ENCODE assay signal across 8 cellular contexts in the genomic region with DNA sequence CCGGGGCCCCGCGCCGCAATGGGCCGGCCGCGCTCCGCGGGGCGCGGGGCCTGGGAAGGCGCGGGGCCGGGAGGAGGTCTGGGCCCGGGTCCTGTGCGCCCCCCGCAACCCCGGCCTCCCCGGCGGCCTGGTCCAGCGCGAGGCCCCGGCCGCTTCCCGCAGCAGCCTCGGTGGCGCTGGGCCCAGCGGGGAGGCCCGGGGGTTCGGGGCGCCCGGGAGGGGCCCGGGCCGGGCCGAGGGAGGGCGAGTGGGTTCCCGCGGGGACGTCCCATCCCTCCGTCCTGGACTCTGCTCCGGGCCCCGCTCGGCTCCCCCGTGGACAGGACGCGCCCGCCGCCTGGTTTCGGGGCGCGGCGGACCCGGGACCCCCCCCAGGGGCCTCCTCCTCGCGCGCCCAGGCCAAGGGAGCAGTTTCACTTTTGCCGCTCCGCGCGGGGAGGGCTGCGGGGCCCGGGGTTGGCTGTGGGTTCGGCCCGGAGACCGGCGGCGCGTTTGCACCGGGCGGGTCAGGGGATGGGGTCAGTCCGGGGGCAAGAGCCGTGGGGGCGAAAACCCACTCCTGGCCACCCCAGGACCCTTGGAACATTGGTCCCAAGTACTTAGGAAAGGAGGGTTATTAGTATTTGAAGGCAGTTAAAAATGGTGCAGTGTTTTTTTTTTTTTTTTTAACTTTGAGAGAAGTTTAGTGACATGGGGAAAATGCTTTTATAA. TPM values are rescaled to one million over a fixed set of nuclear protein-coding genes. Genes with fewer than 3 reads are reported as not detected.
DNase-seq lines count a peak whose midpoint lies in the region; ATAC-seq, FAIRE-seq and TF ChIP-seq lines count a peak whose summit lies in the region.

No MANE protein-coding gene starts in this region.

- peak overlapping the region; percentile 88 for H3K4me2 ChIP-seq in astrocyte (ENCODE audit: low read length)

- H3K9me3 Mint-ChIP-seq in astrocyte (ENCODE audit: unreplicated experiment) = no peaks in the 10 kb centered on the region

- peak overlapping the region; percentile 63 for H2AFZ ChIP-seq in astrocyte (ENCODE audit: low read depth, low read length)

- H3K9me3 ChIP-seq in SJSA1 (replicated peaks) (no peaks in the 10 kb centered on the region), astrocyte (ENCODE audit: insufficient read depth, low read depth, low read length) (no peaks in the 10 kb centered on the region), iPS-15b (ENCODE audit: control insufficient read depth, insufficient read depth, low read length) (no peaks in the 10 kb centered on the region), skeletal muscle tissue (ENCODE audit: control insufficient read depth in 3 of 3, low read length in 3 of 3) (no peaks in the 10 kb centered on the region)

- peak overlapping the region; percentile 95 for H3K4me3 ChIP-seq in SJSA1
- H3K4me3 ChIP-seq in astrocyte (ENCODE audit: insufficient read depth, low read depth, low read length) = peak overlapping the region; percentile 63
- H3K4me3 ChIP-seq in iPS-15b (ENCODE audit: low read depth, low read length) = peak overlapping the region; percentile 19
- peak overlapping the region; percentile 61 to 75 (median 68) for H3K4me3 ChIP-seq in skeletal muscle tissue (ENCODE audit: low read length in 3 of 3)

- no peak for ATAC-seq in HG02970 (IDR thresholded peaks at IDR 0.05; ENCODE audit: low FRiP score, unreplicated experiment)
- no peak for ATAC-seq in GM21723 (IDR thresholded peaks at IDR 0.05; ENCODE audit: unreplicated experiment)

- H3K27me3 ChIP-seq in SJSA1 (replicated peaks) = no peaks in the 10 kb centered on the region
- H3K27me3 ChIP-seq in astrocyte (ENCODE audit: insufficient read depth, low read length) = no peaks in the 10 kb centered on the region
- H3K27me3 ChIP-seq in iPS-15b (ENCODE audit: control insufficient read depth, insufficient read depth, low read length) = peaks cover 5% of the 10 kb centered on the region
- no peaks in the 10 kb centered on the region for H3K27me3 ChIP-seq in skeletal muscle tissue (ENCODE audit: control insufficient read depth in 3 of 3, insufficient read depth in 3 of 3, low read length in 3 of 3)

- DNase-seq in GM19240 (ENCODE audit: insufficient read length, low spot score) (peak; percentile 54), SJSA1 (ENCODE audit: low read depth in 1 of 2, low spot score in 2 of 2) (peak in 1 of 2 experiments; percentile 37), astrocyte (ENCODE audit: low read depth) (no peak)

- H3K9ac ChIP-seq in astrocyte (ENCODE audit: low read length) (peak overlapping the region; percentile 81), iPS-15b (ENCODE audit: low read depth, low read length) (no peak overlapping the region), skeletal muscle tissue (ENCODE audit: low read depth in 1 of 3, low read length in 3 of 3) (peak overlapping the region; percentile 61 to 89 (median 72))

- peak overlapping the region; percentile 79 for H3K4me3 Mint-ChIP-seq in astrocyte (ENCODE audit: unreplicated experiment)

- no peak for TF ChIP-seq CTCF in 22Rv1 (IDR thresholded peaks at IDR 0.05)
- TF ChIP-seq CTCF in astrocyte (IDR thresholded peaks at IDR 0.05; ENCODE audit: insufficient read depth, low read depth, low read length) = no peak

- peaks cover 6% of the 10 kb centered on the region for H3K36me3 Mint-ChIP-seq in astrocyte (ENCODE audit: low read depth, unreplicated experiment)

- H3K4me1 ChIP-seq in SJSA1 (replicated peaks) (peaks cover 42% of the 10 kb centered on the region), astrocyte (ENCODE audit: insufficient read depth, low read length) (peaks cover 7% of the 10 kb centered on the region), iPS-15b (ENCODE audit: control insufficient read depth, insufficient read depth, low read length) (peaks cover 4% of the 10 kb centered on the region), skeletal muscle tissue (ENCODE audit: control insufficient read depth in 3 of 3, insufficient read depth in 3 of 3, low read length in 3 of 3) (peaks cover 24 to 48% (median 39%) of the 10 kb centered on the region in 3 donors)

- H3K27ac ChIP-seq in 22Rv1 = peak overlapping the region; percentile 98
- peak overlapping the region; percentile 88 for H3K27ac ChIP-seq in SJSA1
- H3K27ac ChIP-seq in astrocyte (ENCODE audit: low read depth, low read length) = peak overlapping the region; percentile 42
- H3K27ac ChIP-seq in skeletal muscle tissue (ENCODE audit: low read depth, low read length) = peak overlapping the region; percentile 85

- peaks cover 43% of the 10 kb centered on the region for H4K20me1 ChIP-seq in astrocyte (ENCODE audit: insufficient read depth, low read length)

- H3K36me3 ChIP-seq in SJSA1 = peaks cover 45% of the 10 kb centered on the region
- H3K36me3 ChIP-seq in astrocyte (ENCODE audit: insufficient read depth, low read length) = no peaks in the 10 kb centered on the region
- H3K36me3 ChIP-seq in iPS-15b (ENCODE audit: control insufficient read depth, insufficient read depth, low read length) = no peaks in the 10 kb centered on the region
- peaks cover 0 to 7% (median 0%) of the 10 kb centered on the region in 3 donors for H3K36me3 ChIP-seq in skeletal muscle tissue (ENCODE audit: control insufficient read depth in 3 of 3, insufficient read depth in 3 of 3, low read length in 3 of 3)

- H3K27ac Mint-ChIP-seq in astrocyte (ENCODE audit: unreplicated experiment) = peak overlapping the region; percentile 26

- H3K79me2 ChIP-seq in astrocyte (ENCODE audit: insufficient read depth, low read length) = peaks cover 40% of the 10 kb centered on the region

- H3K27me3 Mint-ChIP-seq in astrocyte (ENCODE audit: low read depth, unreplicated experiment) = peaks cover 10% of the 10 kb centered on the region

- FAIRE-seq in astrocyte (lab: Jason Lieb, UNC) = no peak

- no peaks in the 10 kb centered on the region for H3K4me1 Mint-ChIP-seq in astrocyte (ENCODE audit: low read depth, unreplicated experiment)

RNA-seq across cellular contexts. Expression of a gene that starts 0.6 kb away (rescaled TPM):
- total RNA-seq in SJSA1 (2014; rRNA removed; shearing (Covaris generic)) = 43.5 and 66.9 TPM in 2 replicates
- total RNA-seq in astrocyte (34.7 and 35.6 TPM in 2 replicates), skeletal muscle tissue (16.7 TPM)

Comparison
In these comparisons a context has a peak if more than half of its experiments do, and no peak if none do; other contexts are left out.
1. H3K27ac ChIP-seq: peak in every context shown above with its lines; median percentile 98 in 22Rv1; 88 in SJSA1; 85 in skeletal muscle tissue; 42 in astrocyte.
2. H3K4me3 ChIP-seq: peak in every context shown above with its lines; median percentile 95 in SJSA1; 68 in skeletal muscle tissue; 63 in astrocyte; 19 in iPS-15b.